1 cellular context compared by ENCODE assay signal in the genomic region with DNA sequence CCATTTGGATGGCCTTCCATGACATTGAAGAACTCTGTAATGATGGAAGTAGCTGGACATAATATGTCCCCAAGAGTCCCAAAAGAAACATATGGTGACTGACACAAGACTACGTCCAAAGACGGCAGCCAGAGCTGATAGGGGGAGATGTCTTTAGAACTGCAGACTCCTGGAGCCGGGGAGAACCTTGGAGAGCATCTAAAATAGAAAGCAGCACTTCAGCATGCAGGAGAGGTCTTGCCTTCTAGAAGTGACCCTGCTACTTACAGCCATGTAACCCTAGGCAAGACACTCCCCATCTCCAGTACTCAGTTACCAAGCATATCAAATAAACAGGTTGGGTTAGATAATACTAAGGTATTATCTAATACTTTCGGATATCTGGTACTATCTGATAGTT.
TF ChIP-seq lines count a peak whose summit lies in the region.

No MANE protein-coding gene starts in this region.

TF ChIP-seq in HCT116, 20 proteins besides CTCF, POLR2A, EP300 and RAD21 (continued from another document):
- no peak for TF ChIP-seq EZH2 (IDR thresholded peaks at IDR 0.05)
- no peak for TF ChIP-seq EZH2phosphoT487 (IDR thresholded peaks at IDR 0.05; ENCODE audit: borderline replicate concordance)
- TF ChIP-seq SIN3A (IDR thresholded peaks at IDR 0.05; ENCODE audit: low read depth), result no peak
- no peak for TF ChIP-seq SP1 (IDR thresholded peaks at IDR 0.05; ENCODE audit: low read depth)
- TF ChIP-seq, protein P1, sequence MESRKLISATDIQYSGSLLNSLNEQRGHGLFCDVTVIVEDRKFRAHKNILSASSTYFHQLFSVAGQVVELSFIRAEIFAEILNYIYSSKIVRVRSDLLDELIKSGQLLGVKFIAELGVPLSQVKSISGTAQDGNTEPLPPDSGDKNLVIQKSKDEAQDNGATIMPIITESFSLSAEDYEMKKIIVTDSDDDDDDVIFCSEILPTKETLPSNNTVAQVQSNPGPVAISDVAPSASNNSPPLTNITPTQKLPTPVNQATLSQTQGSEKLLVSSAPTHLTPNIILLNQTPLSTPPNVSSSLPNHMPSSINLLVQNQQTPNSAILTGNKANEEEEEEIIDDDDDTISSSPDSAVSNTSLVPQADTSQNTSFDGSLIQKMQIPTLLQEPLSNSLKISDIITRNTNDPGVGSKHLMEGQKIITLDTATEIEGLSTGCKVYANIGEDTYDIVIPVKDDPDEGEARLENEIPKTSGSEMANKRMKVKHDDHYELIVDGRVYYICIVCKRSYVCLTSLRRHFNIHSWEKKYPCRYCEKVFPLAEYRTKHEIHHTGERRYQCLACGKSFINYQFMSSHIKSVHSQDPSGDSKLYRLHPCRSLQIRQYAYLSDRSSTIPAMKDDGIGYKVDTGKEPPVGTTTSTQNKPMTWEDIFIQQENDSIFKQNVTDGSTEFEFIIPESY (IDR thresholded peaks at IDR 0.05; ENCODE audit: extremely low read depth, insufficient replicate concordance, low read length), result no peak
- TF ChIP-seq, protein P2, sequence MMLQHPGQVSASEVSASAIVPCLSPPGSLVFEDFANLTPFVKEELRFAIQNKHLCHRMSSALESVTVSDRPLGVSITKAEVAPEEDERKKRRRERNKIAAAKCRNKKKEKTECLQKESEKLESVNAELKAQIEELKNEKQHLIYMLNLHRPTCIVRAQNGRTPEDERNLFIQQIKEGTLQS (IDR thresholded peaks at IDR 0.05), result no peak
- TF ChIP-seq, protein P3, sequence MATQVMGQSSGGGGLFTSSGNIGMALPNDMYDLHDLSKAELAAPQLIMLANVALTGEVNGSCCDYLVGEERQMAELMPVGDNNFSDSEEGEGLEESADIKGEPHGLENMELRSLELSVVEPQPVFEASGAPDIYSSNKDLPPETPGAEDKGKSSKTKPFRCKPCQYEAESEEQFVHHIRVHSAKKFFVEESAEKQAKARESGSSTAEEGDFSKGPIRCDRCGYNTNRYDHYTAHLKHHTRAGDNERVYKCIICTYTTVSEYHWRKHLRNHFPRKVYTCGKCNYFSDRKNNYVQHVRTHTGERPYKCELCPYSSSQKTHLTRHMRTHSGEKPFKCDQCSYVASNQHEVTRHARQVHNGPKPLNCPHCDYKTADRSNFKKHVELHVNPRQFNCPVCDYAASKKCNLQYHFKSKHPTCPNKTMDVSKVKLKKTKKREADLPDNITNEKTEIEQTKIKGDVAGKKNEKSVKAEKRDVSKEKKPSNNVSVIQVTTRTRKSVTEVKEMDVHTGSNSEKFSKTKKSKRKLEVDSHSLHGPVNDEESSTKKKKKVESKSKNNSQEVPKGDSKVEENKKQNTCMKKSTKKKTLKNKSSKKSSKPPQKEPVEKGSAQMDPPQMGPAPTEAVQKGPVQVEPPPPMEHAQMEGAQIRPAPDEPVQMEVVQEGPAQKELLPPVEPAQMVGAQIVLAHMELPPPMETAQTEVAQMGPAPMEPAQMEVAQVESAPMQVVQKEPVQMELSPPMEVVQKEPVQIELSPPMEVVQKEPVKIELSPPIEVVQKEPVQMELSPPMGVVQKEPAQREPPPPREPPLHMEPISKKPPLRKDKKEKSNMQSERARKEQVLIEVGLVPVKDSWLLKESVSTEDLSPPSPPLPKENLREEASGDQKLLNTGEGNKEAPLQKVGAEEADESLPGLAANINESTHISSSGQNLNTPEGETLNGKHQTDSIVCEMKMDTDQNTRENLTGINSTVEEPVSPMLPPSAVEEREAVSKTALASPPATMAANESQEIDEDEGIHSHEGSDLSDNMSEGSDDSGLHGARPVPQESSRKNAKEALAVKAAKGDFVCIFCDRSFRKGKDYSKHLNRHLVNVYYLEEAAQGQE (IDR thresholded peaks at IDR 0.05; ENCODE audit: low read depth), result no peak
TF ChIP-seq in HCT116: peak in this region for 0.
